In genomic region chr2:45918816-45919655, GRCh38 we compare ENCODE assay signal across 11 cellular contexts.
A peak's percentile ranks its signal among the peaks of the same experiment; 100 is the strongest.
DNase-seq lines count a peak whose midpoint lies in the region; ATAC-seq and FAIRE-seq lines count a peak whose summit lies in the region.
"Had no signal": no experiment of that assay in that cellular context is flagged by ENCODE, and none has a peak within 500 bp of the region (broad histone marks: within the 10 kb centered on the region; RNA-seq: fewer than 3 reads in every experiment).

No MANE protein-coding gene starts in this region.

- H3K36me3 Mint-ChIP-seq in activated T-cell treated with anti-CD3 and anti-CD28 coated beads, Interleukin-2, amount 50 U/mL, for 72 hours (ENCODE audit: insufficient read depth in 2 of 2) = no peaks in the 10 kb centered on the region

- H3K27me3 Mint-ChIP-seq in activated T-cell treated with anti-CD3 and anti-CD28 coated beads, Interleukin-2, amount 50 U/mL, for 72 hours (ENCODE audit: low read depth) = no peaks in the 10 kb centered on the region

- no peak overlapping the region for H3K4me3 Mint-ChIP-seq in activated T-cell treated with anti-CD3 and anti-CD28 coated beads, Interleukin-2, amount 50 U/mL, for 72 hours

- peak; percentile 7 for ATAC-seq in esophagus mucosa
- no peak for ATAC-seq in activated T-cell treated with anti-CD3 and anti-CD28 coated beads, Interleukin-2, amount 50 U/mL, for 72 hours (replicated peaks in 1 of 2)
- ATAC-seq in HG02588 (IDR thresholded peaks at IDR 0.05; ENCODE audit: unreplicated experiment) = no peak
- ATAC-seq in HG03378 (IDR thresholded peaks at IDR 0.05; ENCODE audit: unreplicated experiment) = no peak

- FAIRE-seq in GM19239 (lab: Jason Lieb, UNC) = no peak

- no peaks in the 10 kb centered on the region for H3K4me1 Mint-ChIP-seq in activated T-cell treated with anti-CD3 and anti-CD28 coated beads, Interleukin-2, amount 50 U/mL, for 72 hours (ENCODE audit: low read depth)

- H3K9me3 Mint-ChIP-seq in activated T-cell treated with anti-CD3 and anti-CD28 coated beads, Interleukin-2, amount 50 U/mL, for 72 hours = no peaks in the 10 kb centered on the region

- no peak overlapping the region for H3K27ac Mint-ChIP-seq in activated T-cell treated with anti-CD3 and anti-CD28 coated beads, Interleukin-2, amount 50 U/mL, for 72 hours

- DNase-seq in COLO668 (lab: John Stamatoyannopoulos, UW; ENCODE audit: unreplicated experiment) = peak; percentile 78
- peak; percentile 53 for DNase-seq in GM19239 (ENCODE audit: insufficient read length, low spot score)
- peak; percentile 84 for DNase-seq in NCI-H2029 (lab: John Stamatoyannopoulos, UW)
- DNase-seq in activated T-cell treated with anti-CD3 and anti-CD28 coated beads, Interleukin-2, amount 50 U/mL, for 72 hours = no peak
- no peak for DNase-seq in NCI-H526 treated with DMSO at 0.1 percent for 48 hours (lab: John Stamatoyannopoulos, UW)
- DNase-seq: activated effector memory CD4-positive, alpha-beta T cell treated with Interleukin-2 at 50 U/mL for 16 hours; NCI-H1436; ovary had no signal

Comparison
In these comparisons a context has a peak if more than half of its experiments do, and no peak if none do; other contexts are left out.
1. DNase-seq: peak in COLO668 (single experiment), GM19239 (single experiment) and NCI-H2029 (single experiment); none in activated T-cell treated with anti-CD3 and anti-CD28 coated beads, Interleukin-2, amount 50 U/mL, for 72 hours (0 of 2) and NCI-H526 treated with DMSO at 0.1 percent for 48 hours (single experiment).